ENCODE assay signal across 8 cellular contexts in the genomic region with DNA sequence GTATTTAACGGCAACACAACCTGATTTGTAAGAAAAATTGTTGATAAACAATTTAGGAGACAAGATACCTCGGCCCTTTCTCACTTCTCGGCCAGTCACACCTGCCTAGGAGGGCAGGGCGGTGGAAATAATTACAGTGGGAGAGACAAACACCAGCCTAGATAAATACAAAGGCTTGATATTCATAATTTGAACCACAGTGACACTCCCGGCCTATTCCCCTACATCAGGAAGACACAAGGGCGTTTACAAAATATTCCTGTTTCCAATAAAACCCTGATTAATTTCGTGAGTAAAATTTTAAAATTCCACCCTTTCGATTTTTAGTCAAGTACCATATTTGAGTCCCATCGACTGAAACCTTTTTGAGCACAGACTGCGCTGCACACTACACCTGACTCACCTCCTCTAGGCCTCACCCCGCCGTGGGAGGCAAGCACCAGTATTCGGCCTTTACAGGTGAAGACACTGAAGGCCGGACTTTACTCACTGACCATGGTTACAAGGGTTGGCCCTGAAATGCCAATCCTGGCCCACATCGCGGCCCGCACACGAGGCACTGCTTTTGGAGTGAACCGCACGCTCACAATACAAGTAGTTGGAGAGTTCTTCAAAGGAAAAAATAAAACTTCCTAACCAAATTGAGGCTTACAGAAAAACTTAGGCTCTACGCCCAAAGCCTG. TPM values are rescaled to one million over a fixed set of nuclear protein-coding genes. Genes with fewer than 3 reads are reported as not detected.
DNase-seq lines count a peak whose midpoint lies in the region; ATAC-seq and TF ChIP-seq lines count a peak whose summit lies in the region.

No MANE protein-coding gene starts in this region.

- peaks cover 8 to 10% of the 10 kb centered on the region in 2 donors for H3K36me3 Mint-ChIP-seq in stimulated activated naive B cell treated with anti-CD40 and anti-IgM and Interleukin-4, amounts not matched to agents 10 μg/mL and 1 μg/mL and 100 μg/mL, for 72 hours

- H3K27ac Mint-ChIP-seq in stimulated activated naive B cell treated with anti-CD40 and anti-IgM and Interleukin-4, amounts not matched to agents 10 μg/mL and 1 μg/mL and 100 μg/mL, for 72 hours, result peak overlapping the region; percentile 98

- peak overlapping the region; percentile 86 to 96 for H3K4me3 Mint-ChIP-seq in stimulated activated naive B cell treated with anti-CD40 and anti-IgM and Interleukin-4, amounts not matched to agents 10 μg/mL and 1 μg/mL and 100 μg/mL, for 72 hours

- peak overlapping the region; percentile 62 for H3K4me3 ChIP-seq in LNCaP clone FGC (ENCODE audit: low read depth, low read length)
- peak overlapping the region; percentile 61 for H3K4me3 ChIP-seq in effector memory CD4-positive, alpha-beta T cell (ENCODE audit: insufficient read depth, low read depth, low read length, poor library complexity, severe bottlenecking)

- H3K9me3 ChIP-seq in effector memory CD4-positive, alpha-beta T cell (ENCODE audit: control insufficient read depth, low read length), result no peaks in the 10 kb centered on the region

- H3K27me3 Mint-ChIP-seq in stimulated activated naive B cell treated with anti-CD40 and anti-IgM and Interleukin-4, amounts not matched to agents 10 μg/mL and 1 μg/mL and 100 μg/mL, for 72 hours, result no peaks in the 10 kb centered on the region

- no peaks in the 10 kb centered on the region for H3K27me3 ChIP-seq in effector memory CD4-positive, alpha-beta T cell (replicated peaks; ENCODE audit: control insufficient read depth, insufficient read depth, low read length, poor library complexity, severe bottlenecking)

- peak; percentile 23 to 33 for ATAC-seq in stimulated activated naive B cell treated with anti-CD40 and anti-IgM and Interleukin-4, amounts not matched to agents 10 μg/mL and 1 μg/mL and 100 μg/mL, for 72 hours (replicated peaks)
- ATAC-seq in GM19467 (IDR thresholded peaks at IDR 0.05; ENCODE audit: unreplicated experiment), result no peak

- peak overlapping the region; percentile 93 for H3K27ac ChIP-seq in effector memory CD4-positive, alpha-beta T cell (ENCODE audit: insufficient read depth, low read length, poor library complexity, severe bottlenecking)

- peaks cover 30% of the 10 kb centered on the region for H3K4me1 ChIP-seq in effector memory CD4-positive, alpha-beta T cell (ENCODE audit: control insufficient read depth, insufficient read depth, low read length, poor library complexity, severe bottlenecking)

- no peaks in the 10 kb centered on the region for H3K36me3 ChIP-seq in effector memory CD4-positive, alpha-beta T cell (ENCODE audit: control insufficient read depth, insufficient read depth, low read length)

- H3K4me1 Mint-ChIP-seq in stimulated activated naive B cell treated with anti-CD40 and anti-IgM and Interleukin-4, amounts not matched to agents 10 μg/mL and 1 μg/mL and 100 μg/mL, for 72 hours, result peaks cover 12 to 29% of the 10 kb centered on the region in 2 donors

- peaks cover 0 to 1% of the 10 kb centered on the region in 2 donors for H3K9me3 Mint-ChIP-seq in stimulated activated naive B cell treated with anti-CD40 and anti-IgM and Interleukin-4, amounts not matched to agents 10 μg/mL and 1 μg/mL and 100 μg/mL, for 72 hours

- DNase-seq in Daoy (ENCODE audit: low read depth) (peak; percentile 74), LNCaP clone FGC (ENCODE audit: low read depth) (no peak), midbrain (lab: John Stamatoyannopoulos, UW) (peak; percentile 29), middle frontal gyrus (ENCODE audit: extremely low spot score, low spot score) (no peak)
- DNase-seq in activated CD4-positive, alpha-beta T cell treated with anti-CD3 and anti-CD28 coated beads, Interleukin-2, amount 50 U/mL, for 1 hour, result peak; percentile 41
- peak; percentile 4 to 17 (median 12) for DNase-seq in effector memory CD4-positive, alpha-beta T cell
- peak; percentile 34 for DNase-seq in stimulated activated naive B cell treated with anti-CD40 and anti-IgM and Interleukin-4, amounts not matched to agents 10 μg/mL and 1 μg/mL and 100 μg/mL, for 72 hours

- 0 out of 2 replicates have a peak, but pooled peaks have one; percentile 3 for TF ChIP-seq CTCF in LNCaP clone FGC (IDR thresholded peaks at IDR 0.05; ENCODE audit: control insufficient read depth, extremely low read depth, insufficient read depth)

RNA-seq across cellular contexts. Expression of gene ARPP19, which starts 0.8 kb away (rescaled TPM):
- 372 and 409 TPM in 2 replicates for total RNA-seq in Daoy (2014; rRNA removed; shearing (Covaris generic))

RNA-seq across cellular contexts. Expression of gene MYO5A, which starts 39.3 kb away (rescaled TPM):
- total RNA-seq in Daoy (2014; rRNA removed; shearing (Covaris generic)), result 57.4 and 60.8 TPM in 2 replicates

Comparison
In these comparisons a context has a peak if more than half of its experiments do, and no peak if none do; other contexts are left out.
1. DNase-seq: peak in Daoy (single experiment), activated CD4-positive, alpha-beta T cell treated with anti-CD3 and anti-CD28 coated beads, Interleukin-2, amount 50 U/mL, for 1 hour (single experiment), effector memory CD4-positive, alpha-beta T cell (3 of 3), midbrain (single experiment) and stimulated activated naive B cell treated with anti-CD40 and anti-IgM and Interleukin-4, amounts not matched to agents 10 μg/mL and 1 μg/mL and 100 μg/mL, for 72 hours (single experiment); none in LNCaP clone FGC (single experiment) and middle frontal gyrus (single experiment).